In the genomic region with DNA sequence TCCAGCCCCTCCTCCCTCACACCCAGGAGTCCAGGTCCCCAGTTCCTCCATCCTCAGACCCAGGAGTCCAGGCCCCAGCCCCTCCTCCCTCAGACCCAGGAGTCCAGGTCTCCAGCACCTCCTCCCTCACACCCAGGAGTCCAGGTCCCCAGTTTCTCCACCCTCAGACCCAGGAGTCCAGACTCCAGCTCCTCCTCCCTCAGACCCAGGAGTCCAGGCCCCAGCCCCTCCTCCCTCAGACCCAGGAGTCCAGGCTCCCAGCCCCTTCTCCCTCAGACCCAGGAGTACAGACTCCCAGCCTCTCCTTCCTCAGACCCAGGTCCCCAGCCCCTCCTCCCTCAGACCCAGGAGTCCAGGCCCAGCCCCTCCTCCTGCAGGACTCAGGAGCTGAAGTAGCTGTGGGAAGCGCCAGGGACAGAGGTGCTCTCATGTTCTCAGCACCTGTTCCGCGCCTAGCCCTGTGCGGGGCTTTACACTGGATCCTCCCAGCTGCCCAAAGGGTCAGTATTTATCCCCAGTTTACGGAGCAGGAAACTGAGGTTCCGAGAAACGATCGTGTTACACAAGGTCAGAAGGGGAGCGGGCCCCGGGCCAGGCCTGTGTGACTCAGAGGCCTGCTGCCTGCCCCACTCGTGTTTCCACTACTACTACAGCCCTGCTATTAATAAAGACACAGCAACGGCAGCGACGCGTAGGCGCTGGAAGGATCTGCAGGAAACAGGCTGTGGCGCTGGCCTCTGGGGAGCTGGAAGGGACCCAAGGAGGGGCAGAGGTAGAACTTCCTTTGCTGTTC, we compare ENCODE assay signal across 1 cellular context.
TF ChIP-seq lines count a peak whose summit lies in the region.

No MANE protein-coding gene starts in this region.

TF ChIP-seq in endothelial cell of umbilical vein, 7 proteins besides CTCF, POLR2A, EP300 and RAD21 (continued from another document):
- TF ChIP-seq FOS (IDR thresholded peaks at IDR 0.05; ENCODE audit: borderline replicate concordance, insufficient read depth, low read length) (peak; percentile 78), JUN (IDR thresholded peaks at IDR 0.05; ENCODE audit: borderline replicate concordance, insufficient read depth, insufficient read length, low read depth) (peak; percentile 46), EZH2 (IDR thresholded peaks at IDR 0.05; ENCODE audit: borderline replicate concordance, low read depth, low read length, severe bottlenecking) (no peak), GATA2 (IDR thresholded peaks at IDR 0.05; ENCODE audit: insufficient read depth, insufficient read length, low read depth, low read length) (peak; percentile 10)
